Comparison of ENCODE assay signal across 1 cellular context in the genomic region with DNA sequence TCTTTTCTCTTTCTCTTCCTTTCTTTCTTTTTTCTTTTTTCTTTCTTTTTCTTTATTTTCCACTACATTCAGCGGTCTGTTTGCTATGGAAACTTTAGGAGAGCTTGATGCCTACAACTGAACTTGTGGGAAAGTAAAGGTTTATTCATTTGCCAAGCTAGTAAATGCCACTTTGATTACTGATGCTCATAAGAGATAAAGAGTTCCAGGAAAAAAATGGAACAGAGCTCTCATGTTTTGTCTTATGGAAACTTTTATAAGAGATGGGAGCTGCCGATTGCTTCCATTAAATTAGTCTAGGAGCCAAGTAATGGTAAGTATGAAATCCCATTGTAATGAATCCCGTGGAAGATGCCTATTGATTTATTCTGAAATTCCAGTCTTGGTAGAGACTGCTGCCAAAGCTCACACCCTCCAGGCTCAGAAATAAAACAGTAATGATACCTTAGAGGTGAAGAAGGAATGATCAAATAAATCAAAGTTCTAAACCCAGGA.
TF ChIP-seq lines count a peak whose summit lies in the region.

No MANE protein-coding gene starts in this region.

TF ChIP-seq in GM23338, 12 proteins besides CTCF, POLR2A, EP300 and RAD21 (continued from another document):
- no peak for TF ChIP-seq ZNF462 (CRISPR knock-in tag; IDR thresholded peaks at IDR 0.05)
- no peak for TF ChIP-seq EZH2 (IDR thresholded peaks at IDR 0.05; ENCODE audit: low read depth, unreplicated experiment)
TF ChIP-seq in GM23338: peak in this region for 0.
